ENCODE assay signal across 8 cellular contexts in the genomic region with DNA sequence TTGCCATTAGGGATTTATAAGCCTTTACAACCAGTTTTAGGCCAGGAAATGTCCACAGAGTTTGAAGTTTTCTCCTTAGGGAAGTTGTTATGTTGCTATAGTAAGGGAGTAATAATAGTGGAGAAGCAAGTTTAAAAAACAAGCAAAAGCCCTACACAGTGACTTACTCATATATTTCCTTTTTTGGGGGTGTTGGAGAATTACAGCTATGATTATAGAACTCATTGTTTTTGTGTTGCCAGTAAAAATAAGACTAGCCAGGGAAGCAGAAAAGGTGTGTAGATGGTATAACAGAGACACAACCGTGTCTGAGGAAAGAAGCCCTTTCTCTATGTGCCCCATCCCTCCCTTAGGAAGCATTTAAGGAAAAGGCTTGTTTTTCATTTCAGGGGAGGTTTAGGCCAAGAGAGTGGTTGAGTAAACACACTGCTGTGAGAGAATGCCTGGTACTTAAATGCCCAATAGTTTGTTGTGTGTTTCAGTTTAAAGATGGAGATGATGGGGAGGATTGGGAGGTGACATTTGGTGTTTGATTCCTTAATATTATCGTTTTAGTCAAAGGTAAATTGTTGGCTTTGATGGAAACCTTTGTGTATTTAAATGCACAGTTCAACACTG. TPM values are rescaled to one million over a fixed set of nuclear protein-coding genes. Genes with fewer than 3 reads are reported as not detected.
A peak's percentile ranks its signal among the peaks of the same experiment; 100 is the strongest.
DNase-seq lines count a peak whose midpoint lies in the region; ATAC-seq, FAIRE-seq and TF ChIP-seq lines count a peak whose summit lies in the region.

No MANE protein-coding gene starts in this region.

- ATAC-seq in GM21381 (IDR thresholded peaks at IDR 0.05; ENCODE audit: unreplicated experiment): no peak

- peaks cover 74% of the 10 kb centered on the region for H3K79me2 ChIP-seq in mammary epithelial cell (ENCODE audit: insufficient read depth, low read length)

- TF ChIP-seq POLR2A in H54 (IDR thresholded peaks at IDR 0.05; ENCODE audit: low read depth, low read length): no peak

- TF ChIP-seq CTCF in AG10803 (conservative IDR thresholded peaks at IDR 0.05; ENCODE audit: low read length): no peak
- no peak for TF ChIP-seq CTCF in mammary epithelial cell (conservative IDR thresholded peaks at IDR 0.05 in 1 of 2, IDR thresholded peaks at IDR 0.05 in 1 of 2; ENCODE audit: extremely low read depth in 1 of 2, insufficient read depth in 1 of 2, low read depth in 1 of 2, low read length in 2 of 2)

- H3K27ac ChIP-seq in mammary epithelial cell (ENCODE audit: insufficient read depth, low read depth, low read length): peak overlapping the region; percentile 98
- H3K27ac ChIP-seq in muscle layer of colon (ENCODE audit: low read depth, low read length): peak overlapping the region; percentile 93

- peaks cover 38% of the 10 kb centered on the region for H4K20me1 ChIP-seq in mammary epithelial cell (ENCODE audit: insufficient read depth, low read length)

- no TSS peak for BruUV-seq in mammary epithelial cell (replicated peaks; lab: Mats Ljungman, UMichigan)

- dilution Hi-C loops in mammary epithelial cell (cut with HindIII; ENCODE audit: low sequenced_read_pairs): no loop called here

- in situ Hi-C loops in mammary epithelial cell (cut with MboI; ENCODE audit: low sequenced_read_pairs in 2 of 2): loop anchor here (25.0 kb wide), 1 partner anchor 329 kb away; no protein-coding TSS in a partner anchor

- H3K4me2 ChIP-seq in mammary epithelial cell (ENCODE audit: insufficient read depth, low read depth, low read length): peak overlapping the region; percentile 95

- CTCF ChIA-PET in mammary epithelial cell (lab: Charles Lee; ENCODE audit: low non-redundant PET): no interaction called here

- H3K9me3 ChIP-seq in mammary epithelial cell (replicated peaks; ENCODE audit: insufficient read depth, low read length) (no peaks in the 10 kb centered on the region), muscle layer of colon (ENCODE audit: low read length) (no peaks in the 10 kb centered on the region)

- no peak overlapping the region for H2AFZ ChIP-seq in mammary epithelial cell (ENCODE audit: low read depth, low read length)

- H3K4me3 ChIP-seq in AG10803 (ENCODE audit: low read length) (peak overlapping the region; percentile 77), mammary epithelial cell (replicated peaks in 1 of 3; ENCODE audit: insufficient read depth in 1 of 3, low read depth in 2 of 3, low read length in 3 of 3) (peak overlapping the region; percentile 94 to 99 (median 95)), muscle layer of colon (ENCODE audit: low read depth in 1 of 2, low read length in 2 of 2) (peak overlapping the region; percentile 9 to 94)
- peak overlapping the region; percentile 78 for H3K4me3 ChIP-seq in Jurkat, Clone E6-1 (ENCODE audit: low read length)

- intact Hi-C loops in mammary epithelial cell (cut with micrococcal nuclease): loop anchor here (5.0 to 10.0 kb wide), 2 partner anchors 194 to 341 kb away; no protein-coding TSS in a partner anchor

- no peaks in the 10 kb centered on the region for H3K36me3 ChIP-seq in mammary epithelial cell (ENCODE audit: insufficient read depth, low read length)
- no peaks in the 10 kb centered on the region for H3K36me3 ChIP-seq in muscle layer of colon (ENCODE audit: insufficient read depth, low read length)

- peaks cover 36% of the 10 kb centered on the region for H3K4me1 ChIP-seq in mammary epithelial cell (ENCODE audit: insufficient read depth, low read length)
- peaks cover 55% of the 10 kb centered on the region for H3K4me1 ChIP-seq in muscle layer of colon (ENCODE audit: insufficient read depth, low read length)

- 0% methylated on average over 2 of the region's 2 CpGs for WGBS in mammary epithelial cell (ENCODE audit: low coverage, missing lambda C conversion rate)

- peak; percentile 36 for DNase-seq in AG10803 (ENCODE audit: low read depth)
- DNase-seq in Jurkat, Clone E6-1 (ENCODE audit: low read depth, low spot score): no peak
- DNase-seq in mammary epithelial cell: no peak
- DNase-seq in H54 (ENCODE audit: insufficient read length, low spot score): no peak
- no peak for DNase-seq in NCI-H345 (lab: John Stamatoyannopoulos, UW)
- DNase-seq in cerebellar cortex (ENCODE audit: low spot score): no peak

- H3K27me3 ChIP-seq in mammary epithelial cell (ENCODE audit: insufficient read depth, low read length) (no peaks in the 10 kb centered on the region), muscle layer of colon (ENCODE audit: control insufficient read depth in 1 of 2, insufficient read depth in 2 of 2, low read length in 2 of 2) (no peaks in the 10 kb centered on the region)

- H3K9ac ChIP-seq in mammary epithelial cell (ENCODE audit: insufficient read depth, low read length) (peak overlapping the region; percentile 99), muscle layer of colon (ENCODE audit: low read length) (peak overlapping the region; percentile 12)

- no peak for FAIRE-seq in H54 (lab: Jason Lieb, UNC)

RNA-seq across cellular contexts. Expression of a gene that starts 2.4 kb away (rescaled TPM):
- polyA plus RNA-seq in Jurkat, Clone E6-1 (2012; ENCODE audit: insufficient read depth, insufficient read length): 212 TPM
- total RNA-seq in mammary epithelial cell: 100 to 1,000 TPM; 199 to 223 TPM
- polyA plus RNA-seq in mammary epithelial cell: 225 TPM
- 311 TPM for polyA minus RNA-seq in mammary epithelial cell

RNA-seq across cellular contexts. Expression of a gene that starts 30.4 kb away (rescaled TPM):
- not detected for polyA plus RNA-seq in Jurkat, Clone E6-1 (2012; ENCODE audit: insufficient read depth, insufficient read length)
- not detected for total RNA-seq in mammary epithelial cell
- 0.09 TPM for polyA plus RNA-seq in mammary epithelial cell
- 0.67 TPM for polyA minus RNA-seq in mammary epithelial cell
